In the genomic region with DNA sequence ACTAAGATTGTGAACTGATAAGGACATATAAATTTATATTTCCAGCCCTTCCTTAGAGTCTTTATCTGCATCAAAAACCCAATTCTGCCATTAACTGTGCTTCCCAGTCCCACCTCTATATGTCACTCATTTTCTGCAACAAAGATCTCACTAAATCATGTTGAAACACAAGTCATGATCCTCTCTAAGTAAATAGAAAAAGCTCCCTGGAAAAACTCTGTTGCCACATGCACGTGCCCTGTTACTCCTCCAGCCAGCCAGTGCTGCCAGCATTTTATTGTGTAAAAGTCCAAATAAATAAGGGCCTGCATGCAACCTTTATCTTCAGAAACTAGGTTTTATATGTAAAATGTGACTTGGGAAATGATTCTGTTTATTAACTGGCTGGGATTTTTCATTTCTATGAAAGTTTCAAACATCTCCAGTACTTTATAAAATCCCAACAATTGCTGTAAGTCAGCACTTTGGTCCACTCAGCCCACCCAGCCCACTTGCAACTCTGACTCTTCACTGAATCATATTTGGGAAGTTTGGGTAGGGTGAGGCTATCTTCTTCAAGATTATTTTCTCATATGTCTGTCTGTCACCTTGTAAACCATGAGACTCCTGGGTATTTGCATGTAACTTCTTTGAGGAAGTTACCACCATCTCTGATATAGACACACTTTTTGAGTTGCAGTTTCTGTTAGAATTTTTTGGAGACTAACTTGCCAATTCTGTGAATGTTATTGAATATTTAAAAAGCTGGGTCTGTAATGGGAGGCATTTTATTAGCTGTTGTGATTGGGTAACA, we compare ENCODE assay signal across 15 cellular contexts. TPM values are rescaled to one million over a fixed set of nuclear protein-coding genes. Genes with fewer than 3 reads are reported as not detected.
A peak's percentile ranks its signal among the peaks of the same experiment; 100 is the strongest.
DNase-seq lines count a peak whose midpoint lies in the region; ATAC-seq and TF ChIP-seq lines count a peak whose summit lies in the region.
"Had no signal": no experiment of that assay in that cellular context is flagged by ENCODE, and none has a peak within 500 bp of the region (broad histone marks: within the 10 kb centered on the region; RNA-seq: fewer than 3 reads in every experiment).

No MANE protein-coding gene starts in this region.

- H3K27ac Mint-ChIP-seq in activated T-cell treated with anti-CD3 and anti-CD28 coated beads, Interleukin-2, amount 50 U/mL, for 24 hours, result no peak overlapping the region
- no peak overlapping the region for H3K27ac Mint-ChIP-seq in T-cell
- H3K27ac Mint-ChIP-seq: natural killer cell treated with Interleukin-12 subunit alpha and Interleukin-12 subunit beta and Interleukin-15 and Interleukin-18, amount 100 ng/mL, for 72 hours had no signal

- CTCF ChIA-PET in T-cell (lab: Charles Lee), result no interaction called here

- no peaks in the 10 kb centered on the region for H3K9me3 ChIP-seq in adipocyte (ENCODE audit: control insufficient read depth, low read length)
- no peaks in the 10 kb centered on the region for H3K9me3 ChIP-seq in breast epithelium
- H3K9me3 ChIP-seq: transverse colon had no signal

- in situ Hi-C loops in KBM-7 (cut with MboI; ENCODE audit: low pct_unique_long_range_greater_than_20kb, low sequenced_read_pairs), result no loop called here

- H3K9me3 Mint-ChIP-seq in activated T-cell treated with anti-CD3 and anti-CD28 coated beads, Interleukin-2, amount 50 U/mL, for 24 hours, result no peaks in the 10 kb centered on the region
- H3K9me3 Mint-ChIP-seq in T-cell, result no peaks in the 10 kb centered on the region
- H3K9me3 Mint-ChIP-seq: natural killer cell treated with Interleukin-12 subunit alpha and Interleukin-12 subunit beta and Interleukin-15 and Interleukin-18, amount 100 ng/mL, for 72 hours had no signal

- H3K27me3 Mint-ChIP-seq in activated T-cell treated with anti-CD3 and anti-CD28 coated beads, Interleukin-2, amount 50 U/mL, for 24 hours, result peaks cover 19% of the 10 kb centered on the region
- peaks cover 5 to 6% of the 10 kb centered on the region in 2 donors for H3K27me3 Mint-ChIP-seq in T-cell

- no peak overlapping the region for H3K9ac ChIP-seq in adipocyte (ENCODE audit: low read length)

- H3K27me3 ChIP-seq in adipocyte (replicated peaks; ENCODE audit: control insufficient read depth, insufficient read depth, low read length) (no peaks in the 10 kb centered on the region), breast epithelium (no peaks in the 10 kb centered on the region)
- H3K27me3 ChIP-seq: foreskin keratinocyte, transverse colon had no signal

- intact Hi-C loops in breast epithelium (cut with DNase I; ENCODE audit: low total_unique reads), result no loop called here

- POLR2A ChIA-PET in T-cell (lab: Charles Lee), result no interaction called here

- DNase-seq in adipocyte (ENCODE audit: low read depth), result peak; percentile 32
- DNase-seq in KBM-7, result no peak
- DNase-seq in activated T-cell treated with anti-CD3 and anti-CD28 coated beads, Interleukin-2, amount 50 U/mL, for 24 hours, result no peak
- DNase-seq in breast epithelium (ENCODE audit: low spot score in 2 of 2), result no peak
- no peak for DNase-seq in T-cell
- DNase-seq: DMS53, foreskin keratinocyte, kidney glomerular epithelial cell, NCI-H446 treated with DMSO at 0.1 percent for 48 hours, transverse colon had no signal

- ATAC-seq in GM18502 (IDR thresholded peaks at IDR 0.05; ENCODE audit: poor library complexity, unreplicated experiment) (peak; percentile 91), GM21390 (IDR thresholded peaks at IDR 0.05; ENCODE audit: unreplicated experiment) (peak; percentile 85), HG03066 (IDR thresholded peaks at IDR 0.05; ENCODE audit: low read depth, unreplicated experiment) (peak; percentile 71), T-cell (replicated peaks in 1 of 4) (no peak)
- ATAC-seq: foreskin keratinocyte; natural killer cell treated with Interleukin-12 subunit alpha and Interleukin-12 subunit beta and Interleukin-15 and Interleukin-18, amount 100 ng/mL, for 72 hours had no signal

- no peak overlapping the region for H3K27ac ChIP-seq in breast epithelium
- H3K27ac ChIP-seq: foreskin keratinocyte, RWPE1, transverse colon had no signal

- H3K4me1 Mint-ChIP-seq in activated T-cell treated with anti-CD3 and anti-CD28 coated beads, Interleukin-2, amount 50 U/mL, for 24 hours (ENCODE audit: low read depth), result no peaks in the 10 kb centered on the region
- H3K4me1 Mint-ChIP-seq in T-cell, result peaks cover 0 to 3% (median 0%) of the 10 kb centered on the region in 3 donors

- H3K4me3 ChIP-seq in adipocyte (ENCODE audit: low read length) (no peak overlapping the region), breast epithelium (no peak overlapping the region)
- H3K4me3 ChIP-seq: transverse colon had no signal

- TF ChIP-seq CTCF in breast epithelium (IDR thresholded peaks at IDR 0.05), result no peak

- peaks cover 8% of the 10 kb centered on the region for H3K4me1 ChIP-seq in adipocyte (ENCODE audit: control insufficient read depth, insufficient read depth, low read length)
- no peaks in the 10 kb centered on the region for H3K4me1 ChIP-seq in breast epithelium
- H3K4me1 ChIP-seq: foreskin keratinocyte, transverse colon had no signal

- H3K36me3 ChIP-seq in adipocyte (ENCODE audit: control insufficient read depth, insufficient read depth, low read length, severe bottlenecking) (peaks cover 19% of the 10 kb centered on the region), breast epithelium (no peaks in the 10 kb centered on the region)

- H3K36me3 Mint-ChIP-seq in activated T-cell treated with anti-CD3 and anti-CD28 coated beads, Interleukin-2, amount 50 U/mL, for 24 hours (ENCODE audit: low read depth), result no peaks in the 10 kb centered on the region
- H3K36me3 Mint-ChIP-seq in T-cell, result no peaks in the 10 kb centered on the region
- H3K36me3 Mint-ChIP-seq: natural killer cell treated with Interleukin-12 subunit alpha and Interleukin-12 subunit beta and Interleukin-15 and Interleukin-18, amount 100 ng/mL, for 72 hours had no signal

- TF ChIP-seq POLR2A in breast epithelium (IDR thresholded peaks at IDR 0.05), result no peak

- no peak overlapping the region for H3K4me3 Mint-ChIP-seq in activated T-cell treated with anti-CD3 and anti-CD28 coated beads, Interleukin-2, amount 50 U/mL, for 24 hours
- H3K4me3 Mint-ChIP-seq in T-cell, result no peak overlapping the region
- H3K4me3 Mint-ChIP-seq: natural killer cell treated with Interleukin-12 subunit alpha and Interleukin-12 subunit beta and Interleukin-15 and Interleukin-18, amount 100 ng/mL, for 72 hours had no signal

RNA-seq across cellular contexts. Expression of gene SMARCA5, which starts 40.0 kb away (rescaled TPM):
- 10 to 100 TPM; 34.7 to 58.2 (median 53.4) TPM for total RNA-seq in breast epithelium
- 10 to 100 TPM; 43.4 to 56.4 (median 47.1) TPM for total RNA-seq in T-cell

Comparison
In these comparisons a context has a peak if more than half of its experiments do, and no peak if none do; other contexts are left out.
1. ATAC-seq: peak in GM18502 (single experiment), GM21390 (single experiment) and HG03066 (single experiment); none in T-cell (0 of 4).